16 cellular contexts compared by ENCODE assay signal in the genomic region with DNA sequence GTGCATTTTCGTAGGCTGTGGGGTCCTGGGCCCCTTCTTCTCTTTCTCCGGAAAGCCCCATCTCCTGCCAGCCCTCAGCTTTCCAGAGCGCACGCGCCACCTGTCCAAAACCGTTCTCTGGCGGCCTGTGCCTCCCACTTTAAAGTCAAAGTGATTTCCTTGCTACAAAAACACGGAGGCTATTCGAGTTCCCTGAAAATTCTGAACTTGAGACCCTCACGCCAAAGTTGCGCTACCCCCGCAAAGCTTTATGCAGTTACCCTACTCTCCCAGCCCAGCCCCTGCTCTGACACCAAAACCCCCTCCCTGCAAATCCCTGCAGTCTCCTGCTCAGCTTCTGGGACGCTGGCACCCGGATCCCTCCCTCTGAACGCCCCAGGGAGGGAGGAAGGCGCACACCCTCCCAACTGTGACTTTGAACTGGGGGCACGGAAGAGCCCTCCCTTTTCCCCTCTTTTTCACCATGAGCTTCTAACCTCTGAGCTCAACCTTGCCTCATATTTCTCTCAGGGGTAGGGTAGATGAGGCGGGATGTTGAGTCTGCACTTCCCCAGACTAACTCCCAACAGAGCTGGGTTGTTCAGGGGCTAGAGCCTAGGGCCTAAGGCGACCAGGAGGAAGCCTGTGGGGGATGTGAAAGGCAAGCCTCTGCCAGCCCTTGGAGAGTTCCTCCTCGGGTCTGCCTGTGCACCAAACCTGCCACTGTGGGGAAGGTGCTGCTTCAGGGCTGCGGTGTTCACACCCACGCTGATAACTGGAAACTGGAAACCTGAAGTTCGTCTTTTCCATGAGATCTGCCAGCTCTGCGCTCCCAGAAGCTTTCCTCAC. TPM values are rescaled to one million over a fixed set of nuclear protein-coding genes. Genes with fewer than 3 reads are reported as not detected.
DNase-seq lines count a peak whose midpoint lies in the region; TF ChIP-seq lines count a peak whose summit lies in the region.
"Had no signal": no experiment of that assay in that cellular context is flagged by ENCODE, and none has a peak within 500 bp of the region (broad histone marks: within the 10 kb centered on the region; RNA-seq: fewer than 3 reads in every experiment).

No MANE protein-coding gene starts in this region.

- H3K4me1 Mint-ChIP-seq in chondrocyte (ENCODE audit: low read depth): peaks cover 4% of the 10 kb centered on the region
- peaks cover 3 to 7% (median 6%) of the 10 kb centered on the region in 3 donors for H3K4me1 Mint-ChIP-seq in CD8-positive, alpha-beta memory T cell

- CTCF ChIA-PET in OCI-LY7 (lab: Charles Lee; ENCODE audit: unreplicated experiment): no interaction called here
- CTCF ChIA-PET in CD8-positive, alpha-beta memory T cell (lab: Charles Lee): no interaction called here

- DNase-seq in HL-60 (ENCODE audit: low read depth in 1 of 2, low spot score in 1 of 2): peak; percentile 21 to 57
- peak; percentile 7 for DNase-seq in UCSD-AML1 (lab: John Stamatoyannopoulos, UW; ENCODE audit: unreplicated experiment)
- no peak for DNase-seq in OCI-LY7 (ENCODE audit: low spot score)
- no peak for DNase-seq in chondrocyte (ENCODE audit: low spot score)
- no peak for DNase-seq in CD8-positive, alpha-beta memory T cell
- DNase-seq in tibial nerve (ENCODE audit: low spot score in 2 of 2): no peak
- DNase-seq: activated CD4-positive, alpha-beta T cell treated with anti-CD3 and anti-CD28 coated beads, Interleukin-2, amount 50 U/mL, for 48 hours; activated naive CD4-positive, alpha-beta T cell treated with anti-CD3 and anti-CD28 coated beads for 36 hours; AML-193; central memory CD4-positive, alpha-beta T cell; stimulated activated CD4-positive, alpha-beta T cell treated with anti-CD3 and anti-CD28 coated beads, Interleukin-4, amount 100 ng/mL, for 1 hour had no signal

- 4 to 5% methylated on average over 24 of the region's 24 CpGs for WGBS in tibial nerve, 2 donors

- H3K36me3 Mint-ChIP-seq in chondrocyte (ENCODE audit: low read depth): peaks cover 1% of the 10 kb centered on the region
- no peaks in the 10 kb centered on the region for H3K36me3 Mint-ChIP-seq in CD8-positive, alpha-beta memory T cell

- no peak overlapping the region for H3K27ac ChIP-seq in BLaER1
- no peak overlapping the region for H3K27ac ChIP-seq in HL-60 (replicated peaks)
- H3K27ac ChIP-seq in OCI-LY7 (ENCODE audit: low read depth, low read length, poor library complexity, severe bottlenecking): no peak overlapping the region
- H3K27ac ChIP-seq in CD8-positive, alpha-beta memory T cell (ENCODE audit: low read depth, low read length): no peak overlapping the region
- H3K27ac ChIP-seq in tibial nerve: no peak overlapping the region

- H4K20me1 ChIP-seq in BLaER1 (no peaks in the 10 kb centered on the region), OCI-LY7 (ENCODE audit: insufficient read depth, low read length) (no peaks in the 10 kb centered on the region)

- no peaks in the 10 kb centered on the region for H3K9me3 Mint-ChIP-seq in chondrocyte (ENCODE audit: low read depth)
- no peaks in the 10 kb centered on the region for H3K9me3 Mint-ChIP-seq in CD8-positive, alpha-beta memory T cell
- H3K9me3 Mint-ChIP-seq: activated naive CD4-positive, alpha-beta T cell treated with anti-CD3 and anti-CD28 coated beads for 36 hours; stimulated activated naive CD8-positive, alpha-beta T cell treated with anti-CD3 and anti-CD28 coated beads, Interleukin-15, Interleukin-2, amounts not matched to agents 100 ng/mL and 50 ng/mL, for 24 hours had no signal

- H3K4me3 ChIP-seq in BLaER1: no peak overlapping the region
- no peak overlapping the region for H3K4me3 ChIP-seq in HL-60 (replicated peaks; ENCODE audit: insufficient read depth, low read length)
- H3K4me3 ChIP-seq in iPS-11a (ENCODE audit: low read depth, low read length): peak overlapping the region; percentile 71
- no peak overlapping the region for H3K4me3 ChIP-seq in OCI-LY7 (ENCODE audit: low read depth, low read length, poor library complexity, severe bottlenecking)
- no peak overlapping the region for H3K4me3 ChIP-seq in CD8-positive, alpha-beta memory T cell (ENCODE audit: low read length)
- no peak overlapping the region for H3K4me3 ChIP-seq in tibial nerve

- POLR2A ChIA-PET in OCI-LY7 (lab: Charles Lee): interaction anchor here (0.6 kb wide), 2 partner anchors 35 to 1342 kb away, joined by 3 read pairs; a partner anchor contains a TSS
- POLR2A ChIA-PET in CD8-positive, alpha-beta memory T cell (lab: Charles Lee): no interaction called here

- H3K9me3 ChIP-seq in BLaER1 (no peaks in the 10 kb centered on the region), OCI-LY7 (ENCODE audit: low read length) (no peaks in the 10 kb centered on the region), tibial nerve (no peaks in the 10 kb centered on the region)
- no peaks in the 10 kb centered on the region for H3K9me3 ChIP-seq in CD8-positive, alpha-beta memory T cell (ENCODE audit: low read length)

- no peak for TF ChIP-seq POLR2A in tibial nerve (IDR thresholded peaks at IDR 0.05)

- intact Hi-C loops in OCI-LY7 (cut with micrococcal nuclease; ENCODE audit: unreplicated experiment): no loop called here

- no peaks in the 10 kb centered on the region for H3K4me1 ChIP-seq in BLaER1
- H3K4me1 ChIP-seq in OCI-LY7 (ENCODE audit: insufficient read depth, low read length, poor library complexity, severe bottlenecking): no peaks in the 10 kb centered on the region
- no peaks in the 10 kb centered on the region for H3K4me1 ChIP-seq in CD8-positive, alpha-beta memory T cell (ENCODE audit: insufficient read depth, low read length)
- H3K4me1 ChIP-seq in tibial nerve: peaks cover 0 to 12% (median 0%) of the 10 kb centered on the region in 4 donors

- peaks cover 82% of the 10 kb centered on the region for H3K27me3 Mint-ChIP-seq in chondrocyte (ENCODE audit: low read depth)
- H3K27me3 Mint-ChIP-seq in CD8-positive, alpha-beta memory T cell: peaks cover 25 to 77% of the 10 kb centered on the region in 2 donors

- no peak overlapping the region for H2AFZ ChIP-seq in OCI-LY7 (ENCODE audit: low read length)

- TF ChIP-seq CTCF in HL-60 (IDR thresholded peaks at IDR 0.05; ENCODE audit: insufficient read depth, low read length): no peak
- no peak for TF ChIP-seq CTCF in OCI-LY7 (conservative IDR thresholded peaks at IDR 0.05; ENCODE audit: low read length)
- TF ChIP-seq CTCF in chondrocyte (IDR thresholded peaks at IDR 0.05): no peak
- no peak for TF ChIP-seq CTCF in tibial nerve (IDR thresholded peaks at IDR 0.05)

- H3K36me3 ChIP-seq in BLaER1 (no peaks in the 10 kb centered on the region), OCI-LY7 (ENCODE audit: insufficient read depth, low read length) (no peaks in the 10 kb centered on the region), tibial nerve (no peaks in the 10 kb centered on the region)
- no peaks in the 10 kb centered on the region for H3K36me3 ChIP-seq in CD8-positive, alpha-beta memory T cell (ENCODE audit: insufficient read depth, low read length)

- no peak for TF ChIP-seq EP300 in tibial nerve (IDR thresholded peaks at IDR 0.05)

- no peak overlapping the region for H3K9ac ChIP-seq in BLaER1

- H3K27me3 ChIP-seq in BLaER1 (no peaks in the 10 kb centered on the region), HL-60 (ENCODE audit: insufficient read depth, poor library complexity, severe bottlenecking) (peaks cover 46% of the 10 kb centered on the region), tibial nerve (peaks cover 0 to 47% of the 10 kb centered on the region in 2 donors)
- H3K27me3 ChIP-seq in CD8-positive, alpha-beta memory T cell (ENCODE audit: insufficient read depth, low read length, poor library complexity, severe bottlenecking): peaks cover 4% of the 10 kb centered on the region

- no peak overlapping the region for H3K27ac Mint-ChIP-seq in chondrocyte (ENCODE audit: unreplicated experiment)
- H3K27ac Mint-ChIP-seq in CD8-positive, alpha-beta memory T cell: no peak overlapping the region
- H3K27ac Mint-ChIP-seq: activated naive CD4-positive, alpha-beta T cell treated with anti-CD3 and anti-CD28 coated beads for 36 hours; stimulated activated naive CD8-positive, alpha-beta T cell treated with anti-CD3 and anti-CD28 coated beads, Interleukin-15, Interleukin-2, amounts not matched to agents 100 ng/mL and 50 ng/mL, for 24 hours had no signal

- H3K4me2 ChIP-seq in BLaER1 (peak overlapping the region; percentile 32), OCI-LY7 (ENCODE audit: low read length) (no peak overlapping the region)

- H3K4me3 Mint-ChIP-seq in chondrocyte (ENCODE audit: unreplicated experiment): no peak overlapping the region
- H3K4me3 Mint-ChIP-seq in CD8-positive, alpha-beta memory T cell: peak overlapping the region in 1 of 7 donors; percentile 42
- H3K4me3 Mint-ChIP-seq: activated naive CD4-positive, alpha-beta T cell treated with anti-CD3 and anti-CD28 coated beads for 36 hours; stimulated activated naive CD8-positive, alpha-beta T cell treated with anti-CD3 and anti-CD28 coated beads, Interleukin-15, Interleukin-2, amounts not matched to agents 100 ng/mL and 50 ng/mL, for 24 hours had no signal

- no peaks in the 10 kb centered on the region for H3K79me2 ChIP-seq in OCI-LY7 (ENCODE audit: insufficient read depth, low read depth, low read length)

- H3K9me2 ChIP-seq in OCI-LY7 (ENCODE audit: insufficient read depth, low read length): no peaks in the 10 kb centered on the region

- BruUV-seq in OCI-LY7 (replicated peaks; lab: Mats Ljungman, UMichigan): no TSS peak

RNA-seq across cellular contexts. Expression of a gene that starts 2.7 kb away (rescaled TPM):
- total RNA-seq in OCI-LY7 (2014; rRNA removed; shearing (Covaris generic)): not detected in 2 replicates
- total RNA-seq in OCI-LY7 (2022): not detected in 2 replicates
- not detected in 3 replicates for total RNA-seq in chondrocyte
- total RNA-seq in CD8-positive, alpha-beta memory T cell: not detected
- not detected for polyA plus RNA-seq in CD8-positive, alpha-beta memory T cell
- not detected for total RNA-seq in tibial nerve
- total RNA-seq: activated naive CD4-positive, alpha-beta T cell treated with anti-CD3 and anti-CD28 coated beads for 36 hours; T-helper 2 cell treated with Interferon-gamma antibody and Interleukin-4, amounts not matched to agents 100 ng/mL and 5 ng/mL, for 36 hours had no signal
- polyA plus RNA-seq: esophagus had no signal

RNA-seq across cellular contexts. Expression of a gene that starts 27.1 kb away (rescaled TPM):
- total RNA-seq in OCI-LY7 (2014; rRNA removed; shearing (Covaris generic)): 0.32 and 3.0 TPM in 2 replicates
- total RNA-seq in OCI-LY7 (2022) (0.98 and 1.5 TPM in 2 replicates), chondrocyte (not detected in 3 replicates), tibial nerve (1 to 10 TPM in 3 of 4 donors, under 1 TPM in 1; 0.63 to 2.7 (median 1.6) TPM)
- total RNA-seq in CD8-positive, alpha-beta memory T cell: 1 to 10 TPM; 1.0 to 1.1 TPM
- polyA plus RNA-seq in CD8-positive, alpha-beta memory T cell: 1.0 TPM

RNA-seq across cellular contexts. Expression of a gene that starts 31.4 kb away (rescaled TPM):
- 111 and 112 TPM in 2 replicates for total RNA-seq in OCI-LY7 (2014; rRNA removed; shearing (Covaris generic))
- 221 and 225 TPM in 2 replicates for total RNA-seq in OCI-LY7 (2022)
- 229 to 285 TPM (median 239 TPM) in 3 replicates for total RNA-seq in chondrocyte
- total RNA-seq in CD8-positive, alpha-beta memory T cell: 100 to 1,000 TPM; 198 to 203 TPM
- 121 TPM for polyA plus RNA-seq in CD8-positive, alpha-beta memory T cell
- 100 to 1,000 TPM in 1 of 4 donors, 10 to 100 TPM in 3; 70.8 to 141 (median 85.7) TPM for total RNA-seq in tibial nerve

RNA-seq across cellular contexts. Expression of a gene that starts 32.4 kb away (rescaled TPM):
- 162 and 165 TPM in 2 replicates for total RNA-seq in OCI-LY7 (2014; rRNA removed; shearing (Covaris generic))
- total RNA-seq in OCI-LY7 (2022) (149 and 151 TPM in 2 replicates), chondrocyte (137 to 143 TPM (median 137 TPM) in 3 replicates), tibial nerve (100 to 1,000 TPM; 130 to 142 (median 136) TPM)
- total RNA-seq in CD8-positive, alpha-beta memory T cell: 100 to 1,000 TPM; 125 to 134 TPM
- 180 TPM for polyA plus RNA-seq in CD8-positive, alpha-beta memory T cell

RNA-seq across cellular contexts. Expression of a gene that starts 35.2 kb away (rescaled TPM):
- total RNA-seq in OCI-LY7 (2014; rRNA removed; shearing (Covaris generic)): 13.3 and 15.1 TPM in 2 replicates
- total RNA-seq in OCI-LY7 (2022) (17.0 and 18.3 TPM in 2 replicates), chondrocyte (15.8 to 19.9 TPM (median 18.9 TPM) in 3 replicates), tibial nerve (10 to 100 TPM; 16.0 to 18.3 (median 17.9) TPM)
- 10 to 100 TPM; 20.1 to 20.2 TPM for total RNA-seq in CD8-positive, alpha-beta memory T cell
- polyA plus RNA-seq in CD8-positive, alpha-beta memory T cell: 21.0 TPM

Comparison
In these comparisons a context has a peak if more than half of its experiments do, and no peak if none do; other contexts are left out.
1. DNase-seq: peak in HL-60 (2 of 2) and UCSD-AML1 (single experiment); none in OCI-LY7 (single experiment), chondrocyte (single experiment), CD8-positive, alpha-beta memory T cell (0 of 5) and tibial nerve (0 of 2).